In the genomic region with DNA sequence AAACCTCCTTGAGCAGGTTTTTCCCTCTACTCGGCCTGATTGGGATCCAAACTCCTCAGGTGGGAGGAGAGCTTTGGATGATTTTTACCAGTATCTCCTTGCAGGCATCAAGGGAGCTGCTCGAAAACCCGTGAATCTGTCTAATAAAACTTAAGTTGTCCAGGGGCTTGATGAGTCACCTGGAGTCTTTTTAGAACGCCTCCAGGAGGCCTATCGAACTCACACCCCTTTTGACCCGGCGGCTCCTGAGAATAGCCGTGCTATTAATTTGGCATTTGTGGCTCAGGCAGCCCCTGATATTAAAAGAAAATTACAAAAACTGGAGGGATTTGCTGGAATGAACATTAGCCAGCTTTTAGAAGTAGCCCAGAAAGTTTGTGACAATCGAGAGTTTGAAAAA, we compare ENCODE assay signal across 1 cellular context.
A peak's percentile ranks its signal among the peaks of the same experiment; 100 is the strongest.
TF ChIP-seq lines count a peak whose summit lies in the region.

No MANE protein-coding gene starts in this region.

TF ChIP-seq in K562, 482 proteins besides CTCF, POLR2A, EP300 and RAD21 (continued from another document):
- TF ChIP-seq, protein P1, sequence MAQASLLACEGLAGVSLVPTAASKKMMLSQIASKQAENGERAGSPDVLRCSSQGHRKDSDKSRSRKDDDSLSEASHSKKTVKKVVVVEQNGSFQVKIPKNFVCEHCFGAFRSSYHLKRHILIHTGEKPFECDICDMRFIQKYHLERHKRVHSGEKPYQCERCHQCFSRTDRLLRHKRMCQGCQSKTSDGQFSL (CRISPR knock-in tag; IDR thresholded peaks at IDR 0.05): no peak
- TF ChIP-seq, protein P1 (tag; IDR thresholded peaks at IDR 0.05): no peak
- TF ChIP-seq, protein P2, sequence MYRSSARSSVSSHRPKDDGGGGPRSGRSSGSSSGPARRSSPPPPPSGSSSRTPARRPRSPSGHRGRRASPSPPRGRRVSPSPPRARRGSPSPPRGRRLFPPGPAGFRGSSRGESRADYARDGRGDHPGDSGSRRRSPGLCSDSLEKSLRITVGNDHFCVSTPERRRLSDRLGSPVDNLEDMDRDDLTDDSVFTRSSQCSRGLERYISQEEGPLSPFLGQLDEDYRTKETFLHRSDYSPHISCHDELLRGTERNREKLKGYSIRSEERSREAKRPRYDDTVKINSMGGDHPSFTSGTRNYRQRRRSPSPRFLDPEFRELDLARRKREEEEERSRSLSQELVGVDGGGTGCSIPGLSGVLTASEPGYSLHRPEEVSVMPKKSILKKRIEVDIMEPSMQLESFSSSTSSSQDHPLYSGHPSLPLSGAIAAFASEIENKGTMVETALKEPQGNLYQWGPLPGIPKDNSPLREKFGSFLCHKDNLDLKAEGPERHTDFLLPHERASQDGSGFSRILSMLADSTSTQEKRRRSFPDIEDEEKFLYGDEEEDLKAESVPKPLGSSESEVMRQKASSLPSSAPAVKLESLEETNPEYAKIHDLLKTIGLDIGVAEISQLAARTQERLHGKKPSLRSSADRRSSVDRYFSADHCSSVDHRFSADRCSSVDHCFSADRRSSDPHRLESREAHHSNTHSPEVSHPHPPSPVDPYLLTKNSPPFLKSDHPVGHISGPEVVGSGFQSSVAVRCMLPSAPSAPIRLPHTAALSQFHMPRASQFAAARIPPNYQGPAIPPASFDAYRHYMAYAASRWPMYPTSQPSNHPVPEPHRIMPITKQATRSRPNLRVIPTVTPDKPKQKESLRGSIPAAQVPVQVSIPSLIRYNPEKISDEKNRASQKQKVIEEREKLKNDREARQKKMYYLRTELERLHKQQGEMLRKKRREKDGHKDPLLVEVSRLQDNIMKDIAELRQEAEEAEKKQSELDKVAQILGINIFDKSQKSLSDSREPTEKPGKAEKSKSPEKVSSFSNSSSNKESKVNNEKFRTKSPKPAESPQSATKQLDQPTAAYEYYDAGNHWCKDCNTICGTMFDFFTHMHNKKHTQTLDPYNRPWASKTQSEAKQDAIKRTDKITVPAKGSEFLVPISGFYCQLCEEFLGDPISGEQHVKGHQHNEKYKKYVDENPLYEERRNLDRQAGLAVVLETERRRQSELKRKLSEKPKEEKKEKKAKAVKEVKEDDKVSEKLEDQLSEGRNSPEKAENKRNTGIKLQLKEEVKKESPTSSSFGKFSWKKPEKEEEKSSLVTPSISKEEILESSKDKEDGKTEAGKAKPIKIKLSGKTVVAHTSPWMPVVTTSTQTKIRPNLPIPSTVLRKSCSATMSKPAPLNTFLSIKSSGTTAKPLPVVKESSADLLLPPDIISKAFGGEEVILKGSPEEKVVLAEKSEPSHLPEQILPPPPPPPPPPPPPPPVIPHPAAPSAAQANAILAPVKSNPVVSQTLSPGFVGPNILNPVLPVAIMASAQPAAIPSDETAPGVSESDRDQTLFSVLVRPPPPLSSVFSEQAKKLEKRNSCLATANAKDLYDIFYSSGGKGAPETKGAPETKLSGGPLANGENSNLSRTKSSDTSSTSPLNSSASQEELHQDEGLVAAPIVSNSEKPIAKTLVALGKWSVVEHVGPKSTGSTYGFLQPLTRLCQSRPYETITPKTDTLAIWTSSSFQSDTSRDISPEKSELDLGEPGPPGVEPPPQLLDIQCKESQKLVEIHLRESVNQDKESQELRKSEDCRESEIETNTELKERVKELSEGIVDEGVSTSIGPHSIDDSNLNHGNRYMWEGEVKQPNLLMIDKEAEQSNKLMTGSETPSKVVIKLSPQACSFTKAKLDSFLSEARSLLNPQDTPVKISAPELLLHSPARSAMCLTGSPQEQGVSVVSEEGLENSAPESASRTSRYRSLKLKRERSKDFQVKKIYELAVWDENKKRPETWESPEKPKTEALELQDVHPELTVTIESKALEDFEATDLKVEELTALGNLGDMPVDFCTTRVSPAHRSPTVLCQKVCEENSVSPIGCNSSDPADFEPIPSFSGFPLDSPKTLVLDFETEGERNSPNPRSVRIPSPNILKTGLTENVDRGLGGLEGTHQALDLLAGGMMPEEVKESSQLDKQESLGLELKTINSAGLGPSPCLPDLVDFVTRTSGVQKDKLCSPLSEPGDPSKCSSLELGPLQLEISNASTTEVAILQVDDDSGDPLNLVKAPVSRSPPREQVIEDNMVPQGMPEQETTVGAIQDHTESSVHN (IDR thresholded peaks at IDR 0.05; ENCODE audit: borderline replicate concordance in 1 of 2, low read depth in 1 of 2): no peak
- TF ChIP-seq RBM15 (IDR thresholded peaks at IDR 0.05; ENCODE audit: insufficient read depth, low read length) (no peak), POLR2AphosphoS2 (IDR thresholded peaks at IDR 0.05; ENCODE audit: low read length) (no peak), CREB1 (IDR thresholded peaks at IDR 0.05) (no peak), CREB1 (CRISPR knock-in tag; IDR thresholded peaks at IDR 0.05) (no peak), FOSL1 (tag; conservative IDR thresholded peaks at IDR 0.05) (peak; percentile 76), DMBX1 (CRISPR knock-in tag; IDR thresholded peaks at IDR 0.05; ENCODE audit: borderline replicate concordance) (no peak), FOXM1 (IDR thresholded peaks at IDR 0.05; ENCODE audit: low read depth) (no peak), FOXM1 (CRISPR knock-in tag; IDR thresholded peaks at IDR 0.05; ENCODE audit: low read depth) (no peak), YBX1 (IDR thresholded peaks at IDR 0.05) (no peak), ZNF395 (CRISPR knock-in tag; IDR thresholded peaks at IDR 0.05) (0 out of 2 replicates have a peak, but pooled peaks have one; percentile 23), BRF2 (IDR thresholded peaks at IDR 0.05; ENCODE audit: borderline replicate concordance, insufficient read depth, insufficient read length) (no peak)
- TF ChIP-seq, protein P3, sequence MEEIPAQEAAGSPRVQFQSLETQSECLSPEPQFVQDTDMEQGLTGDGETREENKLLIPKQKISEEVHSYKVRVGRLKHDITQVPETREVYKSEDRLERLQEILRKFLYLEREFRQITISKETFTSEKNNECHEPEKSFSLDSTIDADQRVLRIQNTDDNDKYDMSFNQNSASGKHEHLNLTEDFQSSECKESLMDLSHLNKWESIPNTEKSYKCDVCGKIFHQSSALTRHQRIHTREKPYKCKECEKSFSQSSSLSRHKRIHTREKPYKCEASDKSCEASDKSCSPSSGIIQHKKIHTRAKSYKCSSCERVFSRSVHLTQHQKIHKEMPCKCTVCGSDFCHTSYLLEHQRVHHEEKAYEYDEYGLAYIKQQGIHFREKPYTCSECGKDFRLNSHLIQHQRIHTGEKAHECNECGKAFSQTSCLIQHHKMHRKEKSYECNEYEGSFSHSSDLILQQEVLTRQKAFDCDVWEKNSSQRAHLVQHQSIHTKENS (CRISPR knock-in tag; IDR thresholded peaks at IDR 0.05): no peak
- TF ChIP-seq, protein P4, sequence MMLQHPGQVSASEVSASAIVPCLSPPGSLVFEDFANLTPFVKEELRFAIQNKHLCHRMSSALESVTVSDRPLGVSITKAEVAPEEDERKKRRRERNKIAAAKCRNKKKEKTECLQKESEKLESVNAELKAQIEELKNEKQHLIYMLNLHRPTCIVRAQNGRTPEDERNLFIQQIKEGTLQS (IDR thresholded peaks at IDR 0.05): peak; percentile 73
- TF ChIP-seq, protein P4 (CRISPR knock-in tag; conservative IDR thresholded peaks at IDR 0.05): no peak
